14 cellular contexts compared by ENCODE assay signal in genomic region chr5:135395451-135395850, GRCh38. TPM values are rescaled to one million over a fixed set of nuclear protein-coding genes. Genes with fewer than 3 reads are reported as not detected.
DNase-seq lines count a peak whose midpoint lies in the region; ATAC-seq and TF ChIP-seq lines count a peak whose summit lies in the region.
"Had no signal": no experiment of that assay in that cellular context is flagged by ENCODE, and none has a peak within 500 bp of the region (broad histone marks: within the 10 kb centered on the region; RNA-seq: fewer than 3 reads in every experiment).

No MANE protein-coding gene starts in this region.

- DNase-seq in DND-41 (no peak), MV-4-11 (lab: John Stamatoyannopoulos, UW) (peak; percentile 81), nephron progenitor cell (peak; percentile 25), SIG-M5 treated with dmso at 0.1 percent for 504 hours (lab: John Stamatoyannopoulos, UW; ENCODE audit: unreplicated experiment) (no peak), prostate gland (ENCODE audit: low spot score) (no peak)
- no peak for DNase-seq in central memory CD8-positive, alpha-beta T cell (ENCODE audit: low spot score in 2 of 2)
- DNase-seq: activated naive CD4-positive, alpha-beta T cell treated with Interleukin-2 at 50 U/mL for 16 hours; NCI-H446 treated with DMSO at 0.1 percent for 48 hours; stimulated activated CD4-positive, alpha-beta T cell treated with anti-CD3 and anti-CD28 coated beads, Interleukin-4, amount 100 ng/mL, for 24 hours had no signal

- peak overlapping the region; percentile 23 for H3K27ac Mint-ChIP-seq in central memory CD8-positive, alpha-beta T cell (ENCODE audit: low read depth)
- H3K27ac Mint-ChIP-seq in nephron progenitor cell, result no peak overlapping the region

- no peaks in the 10 kb centered on the region for H3K9me3 Mint-ChIP-seq in central memory CD8-positive, alpha-beta T cell
- no peaks in the 10 kb centered on the region for H3K9me3 Mint-ChIP-seq in nephron progenitor cell

- H3K36me3 ChIP-seq in DND-41 (ENCODE audit: insufficient read depth, low read length), result peaks cover 77% of the 10 kb centered on the region
- H3K36me3 ChIP-seq in prostate gland, result no peaks in the 10 kb centered on the region

- intact Hi-C loops in prostate gland (cut with DNase I), result no loop called here

- no peak overlapping the region for H2AFZ ChIP-seq in DND-41 (ENCODE audit: low read depth, low read length)

- no peak for TF ChIP-seq CTCF in DND-41 (IDR thresholded peaks at IDR 0.05; ENCODE audit: borderline replicate concordance, extremely low read depth, low read length, poor library complexity, severe bottlenecking)
- no peak for TF ChIP-seq CTCF in nephron progenitor cell (IDR thresholded peaks at IDR 0.05)
- no peak for TF ChIP-seq CTCF in prostate gland (IDR thresholded peaks at IDR 0.05)

- no peak for ATAC-seq in DND-41 (ENCODE audit: insufficient read depth, low read depth)
- no peak for ATAC-seq in central memory CD8-positive, alpha-beta T cell (replicated peaks; ENCODE audit: extremely low read depth, poor library complexity, severe bottlenecking)
- no peak for ATAC-seq in HG02623 (IDR thresholded peaks at IDR 0.05; ENCODE audit: unreplicated experiment)
- ATAC-seq in HG02642 (IDR thresholded peaks at IDR 0.05; ENCODE audit: poor library complexity, unreplicated experiment), result no peak

- peaks cover 68% of the 10 kb centered on the region for H3K4me1 Mint-ChIP-seq in central memory CD8-positive, alpha-beta T cell
- H3K4me1 Mint-ChIP-seq in nephron progenitor cell, result peaks cover 77% of the 10 kb centered on the region

- H3K4me3 ChIP-seq in DND-41 (ENCODE audit: low read depth in 1 of 2, low read length in 2 of 2) (peak overlapping the region in 1 of 2 experiments; percentile 68; a peak in 1 of 4 replicates), prostate gland (no peak overlapping the region)
- H3K4me3 ChIP-seq: HAP-1 had no signal

- peak overlapping the region; percentile 79; the same call in 1 of the 2 replicates for H3K9ac ChIP-seq in DND-41 (ENCODE audit: low read depth, low read length)

- H3K4me1 ChIP-seq in DND-41 (ENCODE audit: insufficient read depth, low read length) (peaks cover 80% of the 10 kb centered on the region), prostate gland (replicated peaks) (peaks cover 9% of the 10 kb centered on the region)

- WGBS in prostate gland, result 66% methylated on average over 5 of the region's 5 CpGs

- H3K27ac ChIP-seq in DND-41 (ENCODE audit: low read length) (peak overlapping the region; percentile 85), prostate gland (no peak overlapping the region)

- H3K36me3 Mint-ChIP-seq in central memory CD8-positive, alpha-beta T cell (ENCODE audit: insufficient read depth), result peaks cover 10% of the 10 kb centered on the region
- peaks cover 22% of the 10 kb centered on the region for H3K36me3 Mint-ChIP-seq in nephron progenitor cell (ENCODE audit: low read depth)

- H3K9me3 ChIP-seq in DND-41 (ENCODE audit: insufficient read depth, low read length, severe bottlenecking), result no peaks in the 10 kb centered on the region
- no peaks in the 10 kb centered on the region for H3K9me3 ChIP-seq in prostate gland
- H3K9me3 ChIP-seq: HAP-1 had no signal

- peaks cover 79% of the 10 kb centered on the region for H4K20me1 ChIP-seq in DND-41 (ENCODE audit: insufficient read depth, low read length)

- no peaks in the 10 kb centered on the region for H3K27me3 Mint-ChIP-seq in central memory CD8-positive, alpha-beta T cell
- H3K27me3 Mint-ChIP-seq in nephron progenitor cell (ENCODE audit: low read depth, poor library complexity), result peaks cover 10% of the 10 kb centered on the region

- no peak overlapping the region for H3K4me3 Mint-ChIP-seq in central memory CD8-positive, alpha-beta T cell
- no peak overlapping the region for H3K4me3 Mint-ChIP-seq in nephron progenitor cell

- H3K27me3 ChIP-seq in DND-41 (ENCODE audit: insufficient read depth, low read length, poor library complexity) (no peaks in the 10 kb centered on the region), prostate gland (replicated peaks; ENCODE audit: insufficient read depth) (no peaks in the 10 kb centered on the region)

- H3K4me2 ChIP-seq in DND-41 (ENCODE audit: insufficient read depth, low read length), result peak overlapping the region; percentile 76

- H3K79me2 ChIP-seq in DND-41 (ENCODE audit: insufficient read depth, low read length), result peaks cover 98% of the 10 kb centered on the region

- no peak for TF ChIP-seq POLR2A in prostate gland (IDR thresholded peaks at IDR 0.05)

RNA-seq across cellular contexts. Expression of gene MACROH2A1, which starts 3.6 kb away (rescaled TPM):
- 100 to 1,000 TPM; 189 to 191 TPM for total RNA-seq in prostate gland

RNA-seq across cellular contexts. Expression of gene DCANP1, which starts 51.7 kb away (rescaled TPM):
- not detected for total RNA-seq in prostate gland
- total RNA-seq: HT1080, pulmonary artery endothelial cell had no signal

RNA-seq across cellular contexts. Expression of gene TIFAB, which starts 56.7 kb away (rescaled TPM):
- total RNA-seq in prostate gland, result not detected
- total RNA-seq: HT1080, pulmonary artery endothelial cell had no signal

Comparison
In these comparisons a context has a peak if more than half of its experiments do, and no peak if none do; other contexts are left out.
1. DNase-seq: peak in MV-4-11 (single experiment) and nephron progenitor cell (single experiment); none in DND-41 (single experiment), central memory CD8-positive, alpha-beta T cell (0 of 2), SIG-M5 treated with dmso at 0.1 percent for 504 hours (single experiment) and prostate gland (single experiment).